Comparison of ENCODE assay signal across 21 cellular contexts in the genomic region with DNA sequence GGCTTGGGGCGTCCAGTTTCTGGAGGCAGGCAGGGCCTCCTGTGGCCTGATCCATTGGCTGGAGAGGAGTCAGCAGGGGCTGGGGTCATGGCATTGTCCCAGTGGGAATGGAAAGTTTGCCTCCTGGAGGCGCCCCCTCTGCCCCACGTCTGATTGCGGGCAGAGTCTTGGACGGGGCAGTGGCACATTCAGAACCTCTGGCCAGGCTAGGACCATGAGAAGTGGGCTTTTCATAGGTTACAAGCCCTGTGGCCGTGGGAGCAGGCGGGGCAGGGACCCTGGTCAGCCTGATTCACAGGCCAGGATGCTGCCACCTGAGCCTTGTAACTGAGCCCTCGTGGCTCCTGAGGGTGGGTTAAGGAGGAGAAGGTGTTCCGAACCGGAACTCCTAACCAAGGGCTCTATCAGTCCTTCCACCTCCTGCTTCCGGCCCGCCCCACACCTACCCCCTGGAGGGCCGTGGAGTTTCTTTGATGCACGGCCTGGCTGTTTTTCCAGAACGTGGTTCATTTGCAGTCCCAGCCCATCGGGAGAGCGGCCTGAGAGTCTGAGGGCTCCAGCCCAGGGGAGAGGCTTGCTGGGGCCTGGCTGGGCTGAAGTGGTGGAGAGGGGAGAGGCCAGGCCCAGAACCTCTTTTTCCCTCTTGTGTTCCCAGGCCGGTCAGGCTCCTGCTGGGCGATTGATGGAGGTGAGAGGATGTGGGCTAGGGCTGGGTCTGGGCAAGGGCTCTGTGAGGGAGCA. TPM values are rescaled to one million over a fixed set of nuclear protein-coding genes. Genes with fewer than 3 reads are reported as not detected.
DNase-seq lines count a peak whose midpoint lies in the region; ATAC-seq, FAIRE-seq and TF ChIP-seq lines count a peak whose summit lies in the region.
"Had no signal": no experiment of that assay in that cellular context is flagged by ENCODE, and none has a peak within 500 bp of the region (broad histone marks: within the 10 kb centered on the region; RNA-seq: fewer than 3 reads in every experiment).

No MANE protein-coding gene starts in this region.

- H3K27ac ChIP-seq in sigmoid colon: no peak overlapping the region
- H3K27ac ChIP-seq in kidney (ENCODE audit: low read depth in 2 of 2, low read length in 2 of 2): no peak overlapping the region
- H3K27ac ChIP-seq: lower lobe of right lung, right atrium auricular region, SJSA1, suprapubic skin had no signal

- peak overlapping the region; percentile 21 for H3K27ac Mint-ChIP-seq in activated naive CD8-positive, alpha-beta T cell treated with anti-CD3 and anti-CD28 coated beads, Interleukin-2, amount 10 ng/mL, durations not matched to agents 7 days and 5 days
- no peak overlapping the region for H3K27ac Mint-ChIP-seq in activated naive CD8-positive, alpha-beta T cell treated with anti-CD3 and anti-CD28 coated beads for 36 hours
- 0 out of 2 replicates have a peak overlapping the region, but pooled peaks have one; percentile 24 for H3K27ac Mint-ChIP-seq in HFFc6
- H3K27ac Mint-ChIP-seq: nephron; stimulated activated memory B cell treated with anti-CD40 and anti-IgM and Interleukin-4, amounts not matched to agents 10 μg/mL and 1 μg/mL and 100 μg/mL, for 72 hours had no signal

- no peak overlapping the region for H3K4me3 ChIP-seq in astrocyte of the spinal cord (ENCODE audit: low read depth, low read length)
- H3K4me3 ChIP-seq in sigmoid colon: no peak overlapping the region
- H3K4me3 ChIP-seq in kidney (ENCODE audit: low read length in 2 of 2): no peak overlapping the region
- H3K4me3 ChIP-seq: lower lobe of right lung, right atrium auricular region, SJSA1, suprapubic skin had no signal

- H3K4me1 ChIP-seq in sigmoid colon: no peaks in the 10 kb centered on the region
- no peaks in the 10 kb centered on the region for H3K4me1 ChIP-seq in kidney (ENCODE audit: control insufficient read depth in 1 of 2, insufficient read depth in 1 of 2, low read depth in 1 of 2, low read length in 2 of 2)

- in situ Hi-C loops in astrocyte of the spinal cord (cut with HindIII; ENCODE audit: low sequenced_read_pairs): no loop called here

- no peak overlapping the region for H3K4me3 Mint-ChIP-seq in activated naive CD8-positive, alpha-beta T cell treated with anti-CD3 and anti-CD28 coated beads, Interleukin-2, amount 10 ng/mL, durations not matched to agents 7 days and 5 days
- no peak overlapping the region for H3K4me3 Mint-ChIP-seq in activated naive CD8-positive, alpha-beta T cell treated with anti-CD3 and anti-CD28 coated beads for 36 hours
- H3K4me3 Mint-ChIP-seq in HFFc6: no peak overlapping the region
- H3K4me3 Mint-ChIP-seq: activated naive CD4-positive, alpha-beta T cell treated with anti-CD3 and anti-CD28 coated beads for 36 hours; effector memory CD8-positive, alpha-beta T cell; nephron; stimulated activated memory B cell treated with anti-CD40 and anti-IgM and Interleukin-4, amounts not matched to agents 10 μg/mL and 1 μg/mL and 100 μg/mL, for 72 hours; T-helper 1 cell treated with Interleukin-12 subunit alpha and Interleukin-12 subunit beta and Interleukin-4 antibody, amounts not matched to agents 30 μg/mL and 1 μg/mL, for 36 hours had no signal

- H3K9me3 Mint-ChIP-seq in activated naive CD8-positive, alpha-beta T cell treated with anti-CD3 and anti-CD28 coated beads, Interleukin-2, amount 10 ng/mL, durations not matched to agents 7 days and 5 days: no peaks in the 10 kb centered on the region
- no peaks in the 10 kb centered on the region for H3K9me3 Mint-ChIP-seq in activated naive CD8-positive, alpha-beta T cell treated with anti-CD3 and anti-CD28 coated beads for 36 hours
- no peaks in the 10 kb centered on the region for H3K9me3 Mint-ChIP-seq in HFFc6
- H3K9me3 Mint-ChIP-seq: activated naive CD4-positive, alpha-beta T cell treated with anti-CD3 and anti-CD28 coated beads for 36 hours; effector memory CD8-positive, alpha-beta T cell; nephron; stimulated activated memory B cell treated with anti-CD40 and anti-IgM and Interleukin-4, amounts not matched to agents 10 μg/mL and 1 μg/mL and 100 μg/mL, for 72 hours; T-helper 1 cell treated with Interleukin-12 subunit alpha and Interleukin-12 subunit beta and Interleukin-4 antibody, amounts not matched to agents 30 μg/mL and 1 μg/mL, for 36 hours had no signal

- TF ChIP-seq POLR2A in sigmoid colon (IDR thresholded peaks at IDR 0.05): no peak

- H3K9ac ChIP-seq in kidney (ENCODE audit: low read length in 2 of 2): no peak overlapping the region

- POLR2A ChIA-PET in activated naive CD8-positive, alpha-beta T cell treated with anti-CD3 and anti-CD28 coated beads, Interleukin-2, amount 10 ng/mL, durations not matched to agents 7 days and 5 days (lab: Charles Lee): interaction anchor here (1.2 to 1.3 kb wide), 2 partner anchors 59 to 61 kb away, joined by 3 to 4 read pairs; partner anchors contain the start of gene FOSL2

- TF ChIP-seq EP300 in sigmoid colon (IDR thresholded peaks at IDR 0.05): no peak

- DNase-seq in activated naive CD8-positive, alpha-beta T cell treated with anti-CD3 and anti-CD28 coated beads, Interleukin-2, amount 10 ng/mL, durations not matched to agents 7 days and 5 days: no peak
- DNase-seq in activated naive CD8-positive, alpha-beta T cell treated with anti-CD3 and anti-CD28 coated beads for 36 hours: no peak
- DNase-seq in HFFc6 (no peak), astrocyte of the spinal cord (ENCODE audit: low read depth, low spot score) (peak; percentile 24), sigmoid colon (peak; percentile 60), kidney (no peak), OCI-M2 (lab: John Stamatoyannopoulos, UW; ENCODE audit: unreplicated experiment) (no peak)
- DNase-seq: cortex of kidney, DMS79, NCI-H1092, NCI-H526 treated with DMSO at 0.1 percent for 48 hours had no signal

- FAIRE-seq in kidney (lab: Jason Lieb, UNC): no peak

- H3K36me3 ChIP-seq in sigmoid colon (no peaks in the 10 kb centered on the region), kidney (ENCODE audit: control insufficient read depth in 1 of 2, insufficient read depth in 2 of 2, low read length in 2 of 2) (no peaks in the 10 kb centered on the region)
- H3K36me3 ChIP-seq: lower lobe of right lung, right atrium auricular region, SJSA1, suprapubic skin had no signal

- intact Hi-C loops in sigmoid colon (cut with DNase I): loop anchor here (1.0 kb wide), 2 partner anchors 698 to 748 kb away; no protein-coding TSS in a partner anchor
- intact Hi-C loops in kidney (cut with DNase I): loop anchor here (10.0 kb wide), 1 partner anchor 747 kb away; no protein-coding TSS in a partner anchor

- ATAC-seq in activated naive CD8-positive, alpha-beta T cell treated with anti-CD3 and anti-CD28 coated beads, Interleukin-2, amount 10 ng/mL, durations not matched to agents 7 days and 5 days (ENCODE audit: low read depth): no peak
- ATAC-seq in GM18870 (IDR thresholded peaks at IDR 0.05; ENCODE audit: unreplicated experiment): no peak

- WGBS in sigmoid colon, 2 donors: 87 to 88% methylated on average over 19 of the region's 19 CpGs

- H3K9me3 ChIP-seq in sigmoid colon (no peaks in the 10 kb centered on the region), kidney (ENCODE audit: control insufficient read depth in 1 of 2, low read length in 2 of 2) (no peaks in the 10 kb centered on the region)
- H3K9me3 ChIP-seq: lower lobe of right lung, right atrium auricular region, SJSA1, suprapubic skin had no signal

- H3K4me1 Mint-ChIP-seq in activated naive CD8-positive, alpha-beta T cell treated with anti-CD3 and anti-CD28 coated beads, Interleukin-2, amount 10 ng/mL, durations not matched to agents 7 days and 5 days: peaks cover 39% of the 10 kb centered on the region
- peaks cover 40% of the 10 kb centered on the region for H3K4me1 Mint-ChIP-seq in activated naive CD8-positive, alpha-beta T cell treated with anti-CD3 and anti-CD28 coated beads for 36 hours
- peaks cover 74% of the 10 kb centered on the region for H3K4me1 Mint-ChIP-seq in HFFc6 (ENCODE audit: low read depth)
- H3K4me1 Mint-ChIP-seq: nephron had no signal

- H3K36me3 Mint-ChIP-seq in activated naive CD8-positive, alpha-beta T cell treated with anti-CD3 and anti-CD28 coated beads, Interleukin-2, amount 10 ng/mL, durations not matched to agents 7 days and 5 days: peaks cover 2% of the 10 kb centered on the region
- no peaks in the 10 kb centered on the region for H3K36me3 Mint-ChIP-seq in activated naive CD8-positive, alpha-beta T cell treated with anti-CD3 and anti-CD28 coated beads for 36 hours
- H3K36me3 Mint-ChIP-seq in HFFc6 (ENCODE audit: low read depth): no peaks in the 10 kb centered on the region
- H3K36me3 Mint-ChIP-seq: stimulated activated memory B cell treated with anti-CD40 and anti-IgM and Interleukin-4, amounts not matched to agents 10 μg/mL and 1 μg/mL and 100 μg/mL, for 72 hours had no signal

- no peaks in the 10 kb centered on the region for H3K27me3 ChIP-seq in sigmoid colon
- H3K27me3 ChIP-seq: right atrium auricular region, SJSA1, suprapubic skin had no signal

- TF ChIP-seq CTCF in HFFc6 (IDR thresholded peaks at IDR 0.05): no peak
- no peak for TF ChIP-seq CTCF in astrocyte of the spinal cord (IDR thresholded peaks at IDR 0.05; ENCODE audit: low read depth, low read length)
- no peak for TF ChIP-seq CTCF in sigmoid colon (IDR thresholded peaks at IDR 0.05)
- no peak for TF ChIP-seq CTCF in kidney (IDR thresholded peaks at IDR 0.05; ENCODE audit: borderline replicate concordance, extremely low read depth, insufficient read depth)

- H3K27me3 Mint-ChIP-seq in activated naive CD8-positive, alpha-beta T cell treated with anti-CD3 and anti-CD28 coated beads, Interleukin-2, amount 10 ng/mL, durations not matched to agents 7 days and 5 days: no peaks in the 10 kb centered on the region
- no peaks in the 10 kb centered on the region for H3K27me3 Mint-ChIP-seq in activated naive CD8-positive, alpha-beta T cell treated with anti-CD3 and anti-CD28 coated beads for 36 hours
- no peaks in the 10 kb centered on the region; the same call in 1 of the 2 replicates for H3K27me3 Mint-ChIP-seq in HFFc6 (ENCODE audit: insufficient read depth)
- H3K27me3 Mint-ChIP-seq: effector memory CD8-positive, alpha-beta T cell had no signal

RNA-seq across cellular contexts. Expression of gene PLB1, which starts 43.9 kb away (rescaled TPM):
- total RNA-seq in activated naive CD8-positive, alpha-beta T cell treated with anti-CD3 and anti-CD28 coated beads, Interleukin-2, amount 10 ng/mL, durations not matched to agents 7 days and 5 days: under 1 TPM; 0.30 to 0.43 TPM
- 1 to 10 TPM in 1 of 2 experiments, under 1 TPM in 1; 0.99 to 1.4 TPM for total RNA-seq in activated naive CD8-positive, alpha-beta T cell treated with anti-CD3 and anti-CD28 coated beads for 36 hours
- under 1 TPM; 0.36 to 0.95 (median 0.62) TPM for total RNA-seq in HFFc6 (2021; fragmentation: NEBNext Ultra II Directional; extraction: Animal tissue kit (Norgen Biotek cat#: 25700))
- 10 to 100 TPM in 1 of 4 donors, 1 to 10 TPM in 3; 2.1 to 18.3 (median 5.7) TPM for total RNA-seq in sigmoid colon
- 1 to 10 TPM; 1.2 to 1.8 (median 1.4) TPM for polyA plus RNA-seq in sigmoid colon
- 6.8 TPM for total RNA-seq in kidney
- polyA plus RNA-seq in kidney (ENCODE audit: insufficient read depth, low read depth, low replicate concordance): 0.95 TPM

RNA-seq across cellular contexts. Expression of gene FOSL2, which starts 59.3 kb away (rescaled TPM):
- total RNA-seq in activated naive CD8-positive, alpha-beta T cell treated with anti-CD3 and anti-CD28 coated beads, Interleukin-2, amount 10 ng/mL, durations not matched to agents 7 days and 5 days: 10 to 100 TPM; 24.9 to 30.1 TPM
- total RNA-seq in activated naive CD8-positive, alpha-beta T cell treated with anti-CD3 and anti-CD28 coated beads for 36 hours: 10 to 100 TPM; 32.5 to 39.4 TPM
- 100 to 1,000 TPM in 5 of 6 experiments, 10 to 100 TPM in 1; 90.1 to 128 (median 116) TPM for total RNA-seq in HFFc6 (2021; fragmentation: NEBNext Ultra II Directional; extraction: Animal tissue kit (Norgen Biotek cat#: 25700))
- 100 to 1,000 TPM in 1 of 4 donors, 10 to 100 TPM in 3; 38.9 to 208 (median 67.3) TPM for total RNA-seq in sigmoid colon
- polyA plus RNA-seq in sigmoid colon: 10 to 100 TPM; 30.0 to 66.2 (median 55.0) TPM
- 149 TPM for total RNA-seq in kidney
- polyA plus RNA-seq in kidney (ENCODE audit: insufficient read depth, low read depth, low replicate concordance): 20.6 TPM

Comparison
In these comparisons a context has a peak if more than half of its experiments do, and no peak if none do; other contexts are left out.
1. DNase-seq: peak in astrocyte of the spinal cord (single experiment) and sigmoid colon (single experiment); none in activated naive CD8-positive, alpha-beta T cell treated with anti-CD3 and anti-CD28 coated beads, Interleukin-2, amount 10 ng/mL, durations not matched to agents 7 days and 5 days (single experiment), activated naive CD8-positive, alpha-beta T cell treated with anti-CD3 and anti-CD28 coated beads for 36 hours (single experiment), HFFc6 (single experiment), kidney (single experiment) and OCI-M2 (single experiment).